8 cellular contexts compared by ENCODE assay signal in the genomic region with DNA sequence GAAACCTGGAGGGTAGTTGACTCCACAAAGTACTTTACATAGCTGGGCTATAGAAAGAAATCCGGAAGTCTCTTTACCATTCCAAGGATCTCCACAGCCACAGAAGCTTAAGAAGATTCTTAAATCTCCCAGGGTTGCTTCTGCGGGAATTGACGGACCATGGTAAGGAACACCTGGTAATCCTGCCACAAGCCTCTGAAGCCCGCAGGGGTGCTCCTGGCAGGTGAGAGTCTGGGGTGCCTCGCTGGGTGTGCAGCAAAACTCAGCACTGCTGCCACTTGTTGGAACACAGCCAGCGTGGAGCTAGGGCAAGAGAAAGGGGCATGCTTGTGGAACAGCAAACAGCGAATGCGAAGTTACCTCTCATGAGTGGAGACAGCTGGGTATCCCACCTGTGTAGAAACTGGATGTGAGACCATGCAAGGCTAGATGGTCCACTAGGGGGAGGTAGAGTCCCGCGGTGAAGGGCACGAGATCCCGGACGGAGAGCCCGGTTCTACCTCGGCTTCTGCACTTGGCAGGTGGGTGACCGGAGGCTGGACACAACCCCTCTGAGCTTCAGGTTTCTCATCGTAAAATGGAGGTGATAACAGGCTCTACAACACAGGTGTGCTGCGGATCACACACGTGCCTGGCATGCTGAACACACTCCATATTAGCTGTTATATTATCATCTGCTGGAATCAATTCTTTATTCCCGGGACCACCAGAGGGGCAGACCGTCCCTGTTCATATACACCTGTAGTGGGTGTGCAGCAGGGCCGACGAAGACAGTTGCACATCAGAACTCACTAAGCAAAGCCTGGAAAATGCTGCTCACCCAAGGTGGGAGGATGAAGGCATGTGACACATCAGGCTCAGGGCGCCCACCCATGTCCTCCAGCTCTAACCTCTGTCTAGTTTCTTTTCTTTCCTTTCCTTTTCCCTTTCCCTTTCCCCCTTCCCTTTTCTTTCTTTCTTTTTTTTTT. TPM values are rescaled to one million over a fixed set of nuclear protein-coding genes. Genes with fewer than 3 reads are reported as not detected.
DNase-seq lines count a peak whose midpoint lies in the region; ATAC-seq and TF ChIP-seq lines count a peak whose summit lies in the region.

No MANE protein-coding gene starts in this region.

- peak overlapping the region; percentile 48 to 80 (median 69) for H3K4me2 ChIP-seq in BLaER1 treated with 17β-estradiol and CSF1 and Interleukin-3, amounts not matched to agents 10 nM and 100 nM

- peaks cover 42% of the 10 kb centered on the region for H3K27me3 Mint-ChIP-seq in endodermal cell (ENCODE audit: insufficient read depth)

- peaks cover 6 to 30% (median 13%) of the 10 kb centered on the region in 11 experiments for H3K9me3 ChIP-seq in BLaER1 treated with 17β-estradiol and CSF1 and Interleukin-3, amounts not matched to agents 10 nM and 100 nM (replicated peaks in 1 of 11)
- no peaks in the 10 kb centered on the region for H3K9me3 ChIP-seq in endodermal cell (ENCODE audit: control insufficient read depth, low read length)
- no peaks in the 10 kb centered on the region for H3K9me3 ChIP-seq in mucosa of rectum (ENCODE audit: control insufficient read depth in 2 of 2, low read length in 2 of 2)

- H3K4me1 ChIP-seq in BLaER1 treated with 17β-estradiol and CSF1 and Interleukin-3, amounts not matched to agents 10 nM and 100 nM, result peaks cover 22 to 47% (median 43%) of the 10 kb centered on the region in 10 experiments
- H3K4me1 ChIP-seq in endodermal cell (ENCODE audit: control insufficient read depth, insufficient read depth, low read length) (no peaks in the 10 kb centered on the region), mucosa of rectum (ENCODE audit: control insufficient read depth in 2 of 2, insufficient read depth in 2 of 2, low read length in 2 of 2) (peaks cover 3% of the 10 kb centered on the region in 2 donors)

- no peak overlapping the region for H3K4me3 Mint-ChIP-seq in endodermal cell

- DNase-seq in GM19240 (ENCODE audit: insufficient read length, low spot score) (peak; percentile 69), NCI-H82 (lab: John Stamatoyannopoulos, UW) (peak; percentile 91), endodermal cell (peak; percentile 94)
- DNase-seq in activated CD8-positive, alpha-beta memory T cell treated with anti-CD3 and anti-CD28 coated beads for 4 hours (ENCODE audit: low read depth in 2 of 2), result peak; percentile 54 to 74
- peak; percentile 57 to 68 for DNase-seq in stimulated activated CD8-positive, alpha-beta memory T cell treated with anti-CD3 and anti-CD28 coated beads, Interleukin-7, amount 100 ng/mL, for 1 hour (ENCODE audit: low read depth in 2 of 2)

- H3K27me3 ChIP-seq in BLaER1 treated with 17β-estradiol and CSF1 and Interleukin-3, amounts not matched to agents 10 nM and 100 nM, result peaks cover 0 to 28% (median 0%) of the 10 kb centered on the region in 11 experiments; a peak in 4 of 22 replicates
- no peaks in the 10 kb centered on the region for H3K27me3 ChIP-seq in endodermal cell (ENCODE audit: control insufficient read depth, insufficient read depth, low read length, poor library complexity, severe bottlenecking)
- no peaks in the 10 kb centered on the region for H3K27me3 ChIP-seq in mucosa of rectum (ENCODE audit: control insufficient read depth in 2 of 2, insufficient read depth in 2 of 2, low read length in 2 of 2)

- peak; percentile 83 for ATAC-seq in HG03439 (IDR thresholded peaks at IDR 0.05; ENCODE audit: unreplicated experiment)

- WGBS in endodermal cell (ENCODE audit: insufficient coverage in 1 of 2, insufficient read length in 1 of 2), 2 experiments, result 40 to 49% methylated on average over 12 to 24 of the region's 24 CpGs

- H3K4me1 Mint-ChIP-seq in endodermal cell, result no peaks in the 10 kb centered on the region

- H3K9me3 Mint-ChIP-seq in endodermal cell, result peaks cover 9% of the 10 kb centered on the region

- peak overlapping the region in 7 of 11 experiments; percentile 85 to 96 (median 94); a peak in 14 of 22 replicates for H3K27ac ChIP-seq in BLaER1 treated with 17β-estradiol and CSF1 and Interleukin-3, amounts not matched to agents 10 nM and 100 nM
- no peak overlapping the region for H3K27ac ChIP-seq in endodermal cell (ENCODE audit: low read depth, low read length)
- no peak overlapping the region for H3K27ac ChIP-seq in mucosa of rectum (ENCODE audit: low read depth in 2 of 2, low read length in 2 of 2)

- H3K9ac ChIP-seq in BLaER1 treated with 17β-estradiol and CSF1 and Interleukin-3, amounts not matched to agents 10 nM and 100 nM, result peak overlapping the region in 5 of 11 experiments; percentile 22 to 46 (median 24); a peak in 4 of 22 replicates
- H3K9ac ChIP-seq in endodermal cell (ENCODE audit: extremely low read depth, low read length, poor library complexity, severe bottlenecking), result no peak overlapping the region
- peak overlapping the region in 1 of 2 donors; percentile 58 for H3K9ac ChIP-seq in mucosa of rectum (ENCODE audit: low read depth in 1 of 2, low read length in 2 of 2)

- H3K36me3 ChIP-seq in BLaER1 treated with 17β-estradiol and CSF1 and Interleukin-3, amounts not matched to agents 10 nM and 100 nM, result no peaks in the 10 kb centered on the region
- H3K36me3 ChIP-seq in endodermal cell (ENCODE audit: control insufficient read depth, insufficient read depth, low read length) (no peaks in the 10 kb centered on the region), mucosa of rectum (ENCODE audit: control insufficient read depth in 2 of 2, insufficient read depth in 2 of 2, low read length in 2 of 2) (no peaks in the 10 kb centered on the region)

- H3K36me3 Mint-ChIP-seq in endodermal cell (ENCODE audit: low read depth), result no peaks in the 10 kb centered on the region

- no peaks in the 10 kb centered on the region for H4K20me1 ChIP-seq in BLaER1 treated with 17β-estradiol and CSF1 and Interleukin-3, amounts not matched to agents 10 nM and 100 nM

- TF ChIP-seq CTCF in endodermal cell (conservative IDR thresholded peaks at IDR 0.05), result peak; percentile 94

- no peak overlapping the region for H3K4me3 ChIP-seq in BLaER1 treated with 17β-estradiol and CSF1 and Interleukin-3, amounts not matched to agents 10 nM and 100 nM
- H3K4me3 ChIP-seq in endodermal cell (ENCODE audit: low read length), result no peak overlapping the region
- H3K4me3 ChIP-seq in mucosa of rectum (ENCODE audit: low read length in 2 of 2), result peak overlapping the region; percentile 38 to 58

- H3K27ac Mint-ChIP-seq in endodermal cell, result no peak overlapping the region

RNA-seq across cellular contexts. Expression of gene UBAC2, which starts 24.1 kb away (rescaled TPM):
- total RNA-seq in endodermal cell, result 10 to 100 TPM; 72.7 to 80.4 TPM
- 78.5 TPM for polyA plus RNA-seq in endodermal cell (2013, experiment 1 of 2)
- 70.0 TPM for polyA plus RNA-seq in endodermal cell (2013, experiment 2 of 2)

Comparison
In these comparisons a context has a peak if more than half of its experiments do, and no peak if none do; other contexts are left out.
1. H3K27ac ChIP-seq: peak in BLaER1 treated with 17β-estradiol and CSF1 and Interleukin-3, amounts not matched to agents 10 nM and 100 nM (7 of 11); none in endodermal cell (single experiment) and mucosa of rectum (0 of 2).
2. H3K4me3 ChIP-seq: peak in mucosa of rectum (2 of 2); none in BLaER1 treated with 17β-estradiol and CSF1 and Interleukin-3, amounts not matched to agents 10 nM and 100 nM (0 of 10) and endodermal cell (single experiment).
3. Peak in every context shown above with its lines, with median percentiles within 50 percentile points of each other: DNase-seq.